29 cellular contexts compared by ENCODE assay signal in the genomic region with DNA sequence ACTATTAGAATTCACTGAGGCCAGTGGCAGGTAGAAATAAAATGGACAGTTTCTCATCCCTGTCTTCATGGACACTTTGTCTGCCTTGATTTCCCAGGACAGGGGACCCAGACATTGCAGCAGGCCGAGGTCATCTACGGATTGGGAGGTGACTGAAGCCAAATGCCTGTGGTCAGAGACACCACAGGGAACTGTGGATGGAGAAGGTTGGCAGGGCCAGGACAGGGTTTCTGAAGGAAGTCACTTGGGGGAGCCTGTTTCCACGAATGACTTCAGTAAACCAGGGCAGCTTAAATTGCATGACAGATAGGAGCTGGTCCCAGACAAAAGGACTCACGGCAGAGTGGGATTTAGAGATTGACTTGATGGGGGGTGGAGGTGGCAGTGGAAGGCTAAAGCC.
"Had no signal": no experiment of that assay in that cellular context is flagged by ENCODE, and none has a peak within 500 bp of the region (broad histone marks: within the 10 kb centered on the region; RNA-seq: fewer than 3 reads in every experiment).

No MANE protein-coding gene starts in this region.

- H3K27me3 ChIP-seq: cardiac muscle cell had no signal

- H2AFZ ChIP-seq: PC-9 had no signal

- DNase-seq: activated CD4-positive, alpha-beta T cell treated with anti-CD3 and anti-CD28 coated beads for 1 hour; activated CD4-positive, alpha-beta T cell treated with anti-CD3 and anti-CD28 coated beads for 48 hours; activated CD4-positive, alpha-beta T cell treated with anti-CD3 and anti-CD28 coated beads, Interleukin-2, amount 50 U/mL, for 48 hours; activated CD4-positive, CD25-positive, alpha-beta regulatory T cell; activated CD8-positive, alpha-beta memory T cell treated with anti-CD3 and anti-CD28 coated beads, Interleukin-2, amount 50 U/mL, for 48 hours; activated effector memory CD4-positive, alpha-beta T cell treated with Interleukin-2 at 50 U/mL for 16 hours; activated naive CD4-positive, alpha-beta T cell treated with anti-CD3 and anti-CD28 coated beads, Interleukin-2, amount 10 ng/mL, durations not matched to agents 7 days and 5 days; activated naive CD8-positive, alpha-beta T cell treated with anti-CD3 and anti-CD28 coated beads, Interleukin-2, amount 50 U/mL, for 24 hours; activated T-cell treated with anti-CD3 and anti-CD28 coated beads, Interleukin-2, amount 50 U/mL, for 48 hours; anterior cingulate cortex; Karpas-422; KBM-7; MG63; NCI-H1048; NCI-H1105 treated with DMSO at 0.1 percent for 48 hours; NCI-H1436; NCI-H1694; NCI-H1930; NCI-H2081 treated with DMSO at 0.1 percent for 48 hours; NCI-H226; NCI-H446 treated with DMSO at 0.1 percent for 48 hours; NCI-H69; NK-92 treated with Interleukin-12 subunit alpha and Interleukin-12 subunit beta, amount 100 ng/mL, for 24 hours; PC-9; Right ventricle myocardium superior; SW 1271; T1000 had no signal

- H3K27ac ChIP-seq: cardiac muscle cell, PC-9, WERI-Rb-1 had no signal

- H3K36me3 ChIP-seq: cardiac muscle cell, MG63, WERI-Rb-1 had no signal

- H3K4me3 ChIP-seq: cardiac muscle cell, MG63, PC-9 had no signal

- H3K9me3 ChIP-seq: MG63 had no signal

- H3K4me2 ChIP-seq: PC-9 had no signal
